20 cellular contexts compared by ENCODE assay signal in genomic region chr14:80575763-80576162, GRCh38.
"Had no signal": no experiment of that assay in that cellular context is flagged by ENCODE, and none has a peak within 500 bp of the region (broad histone marks: within the 10 kb centered on the region; RNA-seq: fewer than 3 reads in every experiment).

No MANE protein-coding gene starts in this region.

- H3K4me1 ChIP-seq: right atrium auricular region, suprapubic skin had no signal

- H3K27ac ChIP-seq: brain microvascular endothelial cell, right atrium auricular region, skin epidermis, suprapubic skin had no signal

- H3K4me3 ChIP-seq: right atrium auricular region, skin epidermis, suprapubic skin had no signal

- H3K36me3 Mint-ChIP-seq: natural killer cell treated with Interleukin-12 subunit alpha and Interleukin-12 subunit beta and Interleukin-15 and Interleukin-18, amount 100 ng/mL, for 72 hours had no signal

- DNase-seq: activated CD4-positive, alpha-beta T cell treated with anti-CD3 and anti-CD28 coated beads, Interleukin-2, amount 50 U/mL, for 48 hours; activated gamma-delta T cell treated with Interleukin-2 at 50 U/mL for 16 hours; activated naive CD8-positive, alpha-beta T cell treated with anti-CD3 and anti-CD28 coated beads, Interleukin-2, amount 10 ng/mL, durations not matched to agents 7 days and 5 days; activated T-cell treated with anti-CD3 and anti-CD28 coated beads, Interleukin-2, amount 50 U/mL, for 1 hour; brain microvascular endothelial cell; cerebellar nuclear complex; effector CD8-positive, alpha-beta T cell; foreskin melanocyte; kidney glomerular epithelial cell; left ventricle myocardium superior; mesendoderm; stimulated activated CD4-positive, alpha-beta T cell treated with anti-CD3 and anti-CD28 coated beads, Interleukin-4, amount 100 ng/mL, for 24 hours; stimulated activated naive CD4-positive, alpha-beta T cell treated with Interleukin-2 at 50 U/mL for 16 hours; T-helper 9 cell had no signal

- H3K4me3 Mint-ChIP-seq: activated naive CD8-positive, alpha-beta T cell treated with anti-CD3 and anti-CD28 coated beads, Interleukin-2, amount 10 ng/mL, durations not matched to agents 7 days and 5 days; natural killer cell treated with Interleukin-12 subunit alpha and Interleukin-12 subunit beta and Interleukin-15 and Interleukin-18, amount 100 ng/mL, for 72 hours; type B pancreatic cell had no signal

- ATAC-seq: left ventricle myocardium superior had no signal

- H3K27me3 Mint-ChIP-seq: activated naive CD8-positive, alpha-beta T cell treated with anti-CD3 and anti-CD28 coated beads, Interleukin-2, amount 10 ng/mL, durations not matched to agents 7 days and 5 days; natural killer cell treated with Interleukin-12 subunit alpha and Interleukin-12 subunit beta and Interleukin-15 and Interleukin-18, amount 100 ng/mL, for 72 hours; progenitor cell of endocrine pancreas; type B pancreatic cell had no signal

- H3K9me3 Mint-ChIP-seq: activated naive CD8-positive, alpha-beta T cell treated with anti-CD3 and anti-CD28 coated beads, Interleukin-2, amount 10 ng/mL, durations not matched to agents 7 days and 5 days; type B pancreatic cell had no signal

- H3K4me1 Mint-ChIP-seq: activated naive CD8-positive, alpha-beta T cell treated with anti-CD3 and anti-CD28 coated beads, Interleukin-2, amount 10 ng/mL, durations not matched to agents 7 days and 5 days had no signal

- H3K9me3 ChIP-seq: right atrium auricular region, suprapubic skin had no signal

- H3K27me3 ChIP-seq: brain microvascular endothelial cell, right atrium auricular region, suprapubic skin had no signal

- H3K27ac Mint-ChIP-seq: activated naive CD8-positive, alpha-beta T cell treated with anti-CD3 and anti-CD28 coated beads, Interleukin-2, amount 10 ng/mL, durations not matched to agents 7 days and 5 days; natural killer cell treated with Interleukin-12 subunit alpha and Interleukin-12 subunit beta and Interleukin-15 and Interleukin-18, amount 100 ng/mL, for 72 hours; progenitor cell of endocrine pancreas; type B pancreatic cell had no signal

- H3K36me3 ChIP-seq: brain microvascular endothelial cell, right atrium auricular region, suprapubic skin had no signal
